ENCODE assay signal across 17 cellular contexts in genomic region chr12:5376591-5377207, GRCh38. TPM values are rescaled to one million over a fixed set of nuclear protein-coding genes. Genes with fewer than 3 reads are reported as not detected.
DNase-seq lines count a peak whose midpoint lies in the region; ATAC-seq and TF ChIP-seq lines count a peak whose summit lies in the region.
"Had no signal": no experiment of that assay in that cellular context is flagged by ENCODE, and none has a peak within 500 bp of the region (broad histone marks: within the 10 kb centered on the region; RNA-seq: fewer than 3 reads in every experiment).

No MANE protein-coding gene starts in this region.

- no peak overlapping the region for H3K4me3 Mint-ChIP-seq in osteocyte (ENCODE audit: unreplicated experiment)
- H3K4me3 Mint-ChIP-seq: activated CD4-positive, alpha-beta memory T cell treated with anti-CD3 and anti-CD28 coated beads for 36 hours; activated naive CD8-positive, alpha-beta T cell treated with anti-CD3 and anti-CD28 coated beads for 36 hours; activated T-cell treated with anti-CD3 and anti-CD28 coated beads, Interleukin-2, amount 50 U/mL, for 4 hours had no signal

- TF ChIP-seq CTCF in mucosa of descending colon (IDR thresholded peaks at IDR 0.05) (no peak), osteocyte (IDR thresholded peaks at IDR 0.05) (no peak), coronary artery (IDR thresholded peaks at IDR 0.05) (no peak)

- no peaks in the 10 kb centered on the region for H3K36me3 Mint-ChIP-seq in osteocyte (ENCODE audit: unreplicated experiment)
- H3K36me3 Mint-ChIP-seq: activated CD4-positive, alpha-beta memory T cell treated with anti-CD3 and anti-CD28 coated beads for 36 hours; activated naive CD8-positive, alpha-beta T cell treated with anti-CD3 and anti-CD28 coated beads for 36 hours had no signal

- no peaks in the 10 kb centered on the region for H3K36me3 ChIP-seq in mucosa of descending colon (ENCODE audit: low read depth)
- H3K36me3 ChIP-seq: gastroesophageal sphincter, suprapubic skin had no signal

- no peaks in the 10 kb centered on the region for H3K9me3 ChIP-seq in mucosa of descending colon
- H3K9me3 ChIP-seq: body of pancreas, gastroesophageal sphincter, suprapubic skin had no signal

- peak; percentile 98 for DNase-seq in DMS79 treated with DMSO at 0.1 percent for 48 hours (lab: John Stamatoyannopoulos, UW)
- DNase-seq in NCI-H146 treated with DMSO at 0.1 percent for 48 hours (lab: John Stamatoyannopoulos, UW; ENCODE audit: unreplicated experiment) = peak; percentile 99
- DNase-seq in NCI-H69 (lab: John Stamatoyannopoulos, UW) = peak; percentile 97
- peak; percentile 54 to 76 (median 56) for DNase-seq in mucosa of descending colon
- DNase-seq in osteocyte (ENCODE audit: extremely low spot score, unreplicated experiment) = no peak
- DNase-seq in coronary artery (ENCODE audit: low spot score) = no peak
- no peak for DNase-seq in activated CD8-positive, alpha-beta memory T cell treated with anti-CD3 and anti-CD28 coated beads for 24 hours
- DNase-seq in C1 segment of cervical spinal cord (lab: John Stamatoyannopoulos, UW) = no peak
- DNase-seq: activated CD4-positive, alpha-beta memory T cell treated with anti-CD3 and anti-CD28 coated beads for 36 hours; activated naive CD8-positive, alpha-beta T cell treated with anti-CD3 and anti-CD28 coated beads for 36 hours; activated T-cell treated with anti-CD3 and anti-CD28 coated beads, Interleukin-2, amount 50 U/mL, for 4 hours; dermis blood vessel endothelial cell; NCI-H526 treated with DMSO at 0.1 percent for 48 hours; stimulated activated CD4-positive, alpha-beta T cell treated with anti-CD3 and anti-CD28 coated beads, Interleukin-2, amount 100 ng/mL, for 48 hours had no signal

- intact Hi-C loops in mucosa of descending colon (cut with DNase I, micrococcal nuclease) = no loop called here

- ATAC-seq in mucosa of descending colon = peak; percentile 84
- ATAC-seq: activated T-cell treated with anti-CD3 and anti-CD28 coated beads, Interleukin-2, amount 50 U/mL, for 4 hours; body of pancreas; gastroesophageal sphincter had no signal

- H3K4me3 ChIP-seq in mucosa of descending colon = no peak overlapping the region
- H3K4me3 ChIP-seq in coronary artery = no peak overlapping the region
- H3K4me3 ChIP-seq: body of pancreas, gastroesophageal sphincter, suprapubic skin had no signal

- no peaks in the 10 kb centered on the region for H3K4me1 Mint-ChIP-seq in osteocyte (ENCODE audit: unreplicated experiment)
- H3K4me1 Mint-ChIP-seq: activated naive CD8-positive, alpha-beta T cell treated with anti-CD3 and anti-CD28 coated beads for 36 hours had no signal

- H3K27ac ChIP-seq in coronary artery = no peak overlapping the region
- H3K27ac ChIP-seq: body of pancreas, gastroesophageal sphincter, suprapubic skin had no signal

- H3K27ac Mint-ChIP-seq in osteocyte (ENCODE audit: unreplicated experiment) = no peak overlapping the region
- H3K27ac Mint-ChIP-seq: activated CD4-positive, alpha-beta memory T cell treated with anti-CD3 and anti-CD28 coated beads for 36 hours; activated naive CD8-positive, alpha-beta T cell treated with anti-CD3 and anti-CD28 coated beads for 36 hours had no signal

- H3K4me1 ChIP-seq in mucosa of descending colon (ENCODE audit: low read depth) = peaks cover 4% of the 10 kb centered on the region
- H3K4me1 ChIP-seq: body of pancreas, gastroesophageal sphincter, suprapubic skin had no signal

- peaks cover 1% of the 10 kb centered on the region for H3K27me3 Mint-ChIP-seq in osteocyte (ENCODE audit: unreplicated experiment)
- H3K27me3 Mint-ChIP-seq: activated CD4-positive, alpha-beta memory T cell treated with anti-CD3 and anti-CD28 coated beads for 36 hours; activated naive CD8-positive, alpha-beta T cell treated with anti-CD3 and anti-CD28 coated beads for 36 hours had no signal

- peaks cover 4% of the 10 kb centered on the region for H3K9me3 Mint-ChIP-seq in osteocyte (ENCODE audit: unreplicated experiment)
- H3K9me3 Mint-ChIP-seq: activated CD4-positive, alpha-beta memory T cell treated with anti-CD3 and anti-CD28 coated beads for 36 hours; activated naive CD8-positive, alpha-beta T cell treated with anti-CD3 and anti-CD28 coated beads for 36 hours; activated T-cell treated with anti-CD3 and anti-CD28 coated beads, Interleukin-2, amount 50 U/mL, for 4 hours had no signal

RNA-seq across cellular contexts. Expression of gene NTF3, which starts 55.2 kb away (rescaled TPM):
- total RNA-seq in mucosa of descending colon (1 to 10 TPM in 2 of 3 donors, under 1 TPM in 1; 0.58 to 1.4 (median 1.4) TPM), osteocyte (1.1 and 1.2 TPM in 2 replicates)
- total RNA-seq: activated CD4-positive, alpha-beta memory T cell treated with anti-CD3 and anti-CD28 coated beads for 36 hours; activated naive CD8-positive, alpha-beta T cell treated with anti-CD3 and anti-CD28 coated beads for 36 hours; activated T-cell treated with anti-CD3 and anti-CD28 coated beads, Interleukin-2, amount 50 U/mL, for 4 hours; body of pancreas had no signal

Comparison
In these comparisons a context has a peak if more than half of its experiments do, and no peak if none do; other contexts are left out.
1. DNase-seq: peak in DMS79 treated with DMSO at 0.1 percent for 48 hours (single experiment), NCI-H146 treated with DMSO at 0.1 percent for 48 hours (single experiment), NCI-H69 (single experiment) and mucosa of descending colon (3 of 3); none in osteocyte (single experiment), coronary artery (single experiment), activated CD8-positive, alpha-beta memory T cell treated with anti-CD3 and anti-CD28 coated beads for 24 hours (single experiment) and C1 segment of cervical spinal cord (0 of 14).